8 cellular contexts compared by ENCODE assay signal in the genomic region with DNA sequence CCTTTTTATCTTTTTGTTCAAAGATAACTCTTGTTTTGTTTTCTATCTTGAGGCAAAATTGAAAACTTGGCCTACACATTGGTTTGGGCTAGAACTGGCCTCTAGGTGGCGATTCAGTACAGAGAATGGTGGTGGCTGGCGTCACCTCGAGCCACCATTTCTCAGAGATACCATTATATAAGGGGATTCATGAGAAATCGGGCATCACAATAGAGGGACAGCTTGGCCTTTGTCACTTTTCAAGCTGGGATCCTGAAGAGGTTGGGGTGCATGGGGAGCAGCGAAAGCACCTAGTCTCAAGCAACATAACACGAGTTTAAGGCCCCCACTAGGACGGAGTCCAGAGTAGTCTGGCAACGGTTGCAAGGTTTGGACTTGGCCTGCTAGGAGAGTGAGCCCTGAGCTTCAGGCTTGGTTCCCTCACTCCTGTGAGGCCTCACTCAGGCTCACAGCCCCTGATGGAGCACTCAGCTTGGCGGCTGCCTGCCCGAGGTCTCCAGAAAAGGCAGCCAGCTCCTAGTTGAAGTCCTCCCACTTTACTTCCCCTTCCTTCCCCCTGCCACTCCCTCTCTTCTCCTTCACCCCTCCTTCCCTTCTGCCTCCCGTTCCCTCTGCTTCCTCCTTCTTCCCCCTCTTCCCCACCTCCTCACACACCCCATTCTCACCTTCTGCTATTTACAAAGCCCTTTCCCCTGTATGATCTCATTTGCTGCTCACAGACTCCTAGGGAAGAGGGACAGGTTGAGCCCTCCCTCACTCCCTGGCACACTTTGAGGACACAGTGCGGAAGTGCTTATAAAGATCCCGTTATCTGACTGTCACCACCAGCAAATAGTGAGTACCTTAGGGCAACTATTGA.
DNase-seq lines count a peak whose midpoint lies in the region; ATAC-seq, FAIRE-seq and TF ChIP-seq lines count a peak whose summit lies in the region.

No MANE protein-coding gene starts in this region.

- peak overlapping the region; percentile 65; the same call in 1 of the 2 replicates for H3K27ac ChIP-seq in KMS-11

- H3K79me2 ChIP-seq in KMS-11 (ENCODE audit: insufficient read depth, low read depth), result no peaks in the 10 kb centered on the region

- ATAC-seq in GM21526 (IDR thresholded peaks at IDR 0.05; ENCODE audit: low FRiP score, unreplicated experiment), result peak; percentile 73

- FAIRE-seq in urothelium cell line (lab: Jason Lieb, UNC), result no peak

- H3K4me1 ChIP-seq in KMS-11 (ENCODE audit: low read depth, poor library complexity, severe bottlenecking), result peaks cover 43% of the 10 kb centered on the region

- no peaks in the 10 kb centered on the region for H4K20me1 ChIP-seq in KMS-11 (ENCODE audit: insufficient read depth)

- H3K4me3 ChIP-seq in KMS-11 (IDR thresholded peaks at IDR 0.05; ENCODE audit: insufficient read depth, low read depth, low read length) (no peak overlapping the region), foreskin fibroblast (ENCODE audit: low read depth in 1 of 2, low read length in 2 of 2) (no peak overlapping the region)

- H3K27me3 ChIP-seq in KMS-11 (ENCODE audit: insufficient read depth, low read depth), result no peaks in the 10 kb centered on the region

- peak overlapping the region; percentile 78 for H2AFZ ChIP-seq in KMS-11 (ENCODE audit: low read depth)

- DNase-seq in DMS153 treated with DMSO at 0.1 percent for 48 hours (lab: John Stamatoyannopoulos, UW; ENCODE audit: unreplicated experiment) (peak; percentile 29), RPMI8226 (peak; percentile 48), foreskin fibroblast (peak; percentile 53 to 86), nucleus accumbens (lab: John Stamatoyannopoulos, UW) (peak in 49 of 56 donors; percentile 2 to 80 (median 42)), urothelium cell line (ENCODE audit: low spot score) (peak; percentile 81)
- peak; percentile 5 for DNase-seq in activated T-helper 9 cell treated with anti-CD3 and anti-CD28 coated beads, Interleukin-2, amount 50 U/mL, for 16 hours (ENCODE audit: low read depth)

- peak; percentile 90 for TF ChIP-seq CTCF in KMS-11 (conservative IDR thresholded peaks at IDR 0.05; ENCODE audit: low read depth, low read length)
- peak; percentile 85 for TF ChIP-seq CTCF in foreskin fibroblast (IDR thresholded peaks at IDR 0.05; ENCODE audit: low read depth, low read length)

- H3K36me3 ChIP-seq in KMS-11 (ENCODE audit: insufficient read depth), result no peaks in the 10 kb centered on the region

- H3K9ac ChIP-seq in KMS-11, result no peak overlapping the region

- peak overlapping the region; percentile 51; the same call in 1 of the 2 replicates for H3K4me2 ChIP-seq in KMS-11

Comparison
In these comparisons a context has a peak if more than half of its experiments do, and no peak if none do; other contexts are left out.
1. DNase-seq: peak in every context shown above with its lines; median percentile 81 in urothelium cell line; 70 in foreskin fibroblast; 48 in RPMI8226; 42 in nucleus accumbens; 29 in DMS153 treated with DMSO at 0.1 percent for 48 hours; 5 in activated T-helper 9 cell treated with anti-CD3 and anti-CD28 coated beads, Interleukin-2, amount 50 U/mL, for 16 hours.